22 cellular contexts compared by ENCODE assay signal in genomic region chr5:137587952-137588351, GRCh38.
"Had no signal": no experiment of that assay in that cellular context is flagged by ENCODE, and none has a peak within 500 bp of the region (broad histone marks: within the 10 kb centered on the region; RNA-seq: fewer than 3 reads in every experiment).

No MANE protein-coding gene starts in this region.

- DNase-seq: Kasumi-1, MM.1S, NCI-H1105, NCI-H1436 treated with DMSO at 0.1 percent for 48 hours, NCI-H1694, NCI-H187 treated with DMSO at 0.1 percent for 48 hours, NCI-H2029 treated with DMSO at 0.1 percent for 48 hours, NCI-H345, NCI-H446 treated with DMSO at 0.1 percent for 48 hours, NCI-H510A treated with DMSO at 0.1 percent for 48 hours, NCI-H526, NCI-H748 treated with DMSO at 0.1 percent for 48 hours, Right ventricle myocardium superior, RPMI8226, SIG-M5 had no signal

- H3K4me3 ChIP-seq: K562, SJSA1, SK-N-MC had no signal

- H3K27ac ChIP-seq: HL-60, KMS-11, SJSA1, SK-N-MC had no signal

- ATAC-seq: K562 had no signal

- H3K4me1 ChIP-seq: SJSA1 had no signal

- H3K9me3 ChIP-seq: SJSA1 had no signal

- H3K36me3 ChIP-seq: SJSA1 had no signal

- FAIRE-seq: HTR-8/SVneo, K562, RCC 7860 had no signal
